8 cellular contexts compared by ENCODE assay signal in genomic region chr10:30705086-30705624, GRCh38.
DNase-seq lines count a peak whose midpoint lies in the region; ATAC-seq lines count a peak whose summit lies in the region.

No MANE protein-coding gene starts in this region.

- peak overlapping the region; percentile 99 for H3K27ac Mint-ChIP-seq in activated CD4-positive, alpha-beta memory T cell treated with anti-CD3 and anti-CD28 coated beads, Interleukin-2, amount 10 ng/mL, durations not matched to agents 7 days and 5 days

- peaks cover 65% of the 10 kb centered on the region for H3K4me1 Mint-ChIP-seq in activated CD4-positive, alpha-beta memory T cell treated with anti-CD3 and anti-CD28 coated beads, Interleukin-2, amount 10 ng/mL, durations not matched to agents 7 days and 5 days

- no peaks in the 10 kb centered on the region for H3K27me3 Mint-ChIP-seq in activated CD4-positive, alpha-beta memory T cell treated with anti-CD3 and anti-CD28 coated beads, Interleukin-2, amount 10 ng/mL, durations not matched to agents 7 days and 5 days

- peak; percentile 13 for DNase-seq in activated gamma-delta T cell treated with Interleukin-2 at 50 U/mL for 16 hours
- DNase-seq in activated gamma-delta T cell (lab: John Stamatoyannopoulos, UW), result no peak
- peak; percentile 55 for DNase-seq in activated CD4-positive, alpha-beta memory T cell treated with anti-CD3 and anti-CD28 coated beads, Interleukin-2, amount 10 ng/mL, durations not matched to agents 7 days and 5 days
- peak; percentile 37 for DNase-seq in stimulated activated naive CD8-positive, alpha-beta T cell treated with anti-CD3 and anti-CD28 coated beads, Interleukin-15, Interleukin-2, amounts not matched to agents 100 U/mL and 50 U/mL, for 24 hours
- DNase-seq in head of caudate nucleus, result no peak
- no peak for DNase-seq in kidney tubule cell (ENCODE audit: low spot score)
- DNase-seq in SIG-M5 (lab: John Stamatoyannopoulos, UW), result no peak

- CTCF ChIA-PET in activated CD4-positive, alpha-beta memory T cell treated with anti-CD3 and anti-CD28 coated beads, Interleukin-2, amount 10 ng/mL, durations not matched to agents 7 days and 5 days (lab: Charles Lee), result interaction anchor here (1.2 to 5.6 kb wide), 7 partner anchors 8 to 43 kb away, joined by 3 to 84 read pairs (median 4); no protein-coding TSS in a partner anchor

- POLR2A ChIA-PET in activated CD4-positive, alpha-beta memory T cell treated with anti-CD3 and anti-CD28 coated beads, Interleukin-2, amount 10 ng/mL, durations not matched to agents 7 days and 5 days (lab: Charles Lee), result interaction anchor here (0.6 to 7.1 kb wide), 8 partner anchors 10 to 616 kb away, joined by 3 to 149 read pairs (median 8); partner anchors contain the start of gene ZNF438

- no peaks in the 10 kb centered on the region for H3K9me3 Mint-ChIP-seq in activated CD4-positive, alpha-beta memory T cell treated with anti-CD3 and anti-CD28 coated beads, Interleukin-2, amount 10 ng/mL, durations not matched to agents 7 days and 5 days

- peak; percentile 43 for ATAC-seq in HG03064 (IDR thresholded peaks at IDR 0.05; ENCODE audit: low read depth, unreplicated experiment)
- no peak for ATAC-seq in stimulated activated naive CD8-positive, alpha-beta T cell treated with anti-CD3 and anti-CD28 coated beads, Interleukin-15, Interleukin-2, amounts not matched to agents 100 U/mL and 50 U/mL, for 24 hours

- H3K36me3 Mint-ChIP-seq in activated CD4-positive, alpha-beta memory T cell treated with anti-CD3 and anti-CD28 coated beads, Interleukin-2, amount 10 ng/mL, durations not matched to agents 7 days and 5 days (ENCODE audit: low read depth), result peaks cover 36% of the 10 kb centered on the region

- intact Hi-C loops in head of caudate nucleus (cut with DNase I), result no loop called here

- H3K4me3 Mint-ChIP-seq in activated CD4-positive, alpha-beta memory T cell treated with anti-CD3 and anti-CD28 coated beads, Interleukin-2, amount 10 ng/mL, durations not matched to agents 7 days and 5 days, result peak overlapping the region; percentile 82

Comparison
In these comparisons a context has a peak if more than half of its experiments do, and no peak if none do; other contexts are left out.
1. DNase-seq: peak in activated gamma-delta T cell treated with Interleukin-2 at 50 U/mL for 16 hours (single experiment), activated CD4-positive, alpha-beta memory T cell treated with anti-CD3 and anti-CD28 coated beads, Interleukin-2, amount 10 ng/mL, durations not matched to agents 7 days and 5 days (single experiment) and stimulated activated naive CD8-positive, alpha-beta T cell treated with anti-CD3 and anti-CD28 coated beads, Interleukin-15, Interleukin-2, amounts not matched to agents 100 U/mL and 50 U/mL, for 24 hours (single experiment); none in activated gamma-delta T cell (single experiment), head of caudate nucleus (0 of 42), kidney tubule cell (single experiment) and SIG-M5 (single experiment).